ENCODE assay signal across 2 cellular contexts in the genomic region with DNA sequence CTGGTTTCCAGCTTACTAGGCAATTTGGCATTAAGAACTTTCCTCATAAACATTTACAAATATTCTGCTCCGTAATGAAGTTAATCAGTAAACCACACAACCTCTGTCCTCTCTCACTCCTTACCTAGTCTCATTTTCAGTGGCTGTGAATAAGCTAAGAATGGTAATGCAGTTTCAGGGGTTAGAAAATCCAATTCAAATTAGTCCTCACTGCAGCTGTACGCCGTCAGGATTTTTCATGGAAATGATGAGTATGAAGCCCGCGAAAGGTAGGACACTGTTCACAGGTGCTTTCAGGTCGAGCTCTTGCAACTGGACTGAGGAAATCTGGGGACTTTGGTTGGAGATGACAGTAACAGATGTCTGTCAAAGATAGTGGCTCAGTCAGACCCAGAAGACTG.
A peak's percentile ranks its signal among the peaks of the same experiment; 100 is the strongest.
TF ChIP-seq lines count a peak whose summit lies in the region.

No MANE protein-coding gene starts in this region.

TF ChIP-seq in GM23338, 12 proteins besides CTCF, POLR2A, EP300 and RAD21 (continues in another document):
- TF ChIP-seq JUNB (IDR thresholded peaks at IDR 0.05; ENCODE audit: unreplicated experiment) (no peak), ZNF114 (CRISPR knock-in tag; IDR thresholded peaks at IDR 0.05) (no peak), POLR2AphosphoS5 (IDR thresholded peaks at IDR 0.05; ENCODE audit: low read depth) (no peak), EZH2 (IDR thresholded peaks at IDR 0.05; ENCODE audit: low read depth, unreplicated experiment) (no peak), REST (IDR thresholded peaks at IDR 0.05; ENCODE audit: unreplicated experiment) (no peak), NANOG (IDR thresholded peaks at IDR 0.05; ENCODE audit: borderline replicate concordance) (no peak), EZH2phosphoT487 (IDR thresholded peaks at IDR 0.05; ENCODE audit: unreplicated experiment) (no peak), ZNF462 (CRISPR knock-in tag; IDR thresholded peaks at IDR 0.05) (no peak), STAT1 (IDR thresholded peaks at IDR 0.05; ENCODE audit: unreplicated experiment) (no peak), CREB1 (CRISPR knock-in tag; IDR thresholded peaks at IDR 0.05; ENCODE audit: low read depth) (no peak), ZNF331 (CRISPR knock-in tag; IDR thresholded peaks at IDR 0.05; ENCODE audit: low read depth) (no peak)

TF ChIP-seq in HepG2, 621 proteins besides CTCF, POLR2A, EP300 and RAD21:
- TF ChIP-seq MAFK (conservative IDR thresholded peaks at IDR 0.05 in 1 of 2, IDR thresholded peaks at IDR 0.05 in 1 of 2; ENCODE audit: low read length in 2 of 2) (0 out of 4 replicates have a peak, but pooled peaks of 1 of the 2 experiments have one; percentile 25), KDM3A (CRISPR knock-in tag; IDR thresholded peaks at IDR 0.05; ENCODE audit: low read depth) (no peak)
